1 cellular context compared by ENCODE assay signal in the genomic region with DNA sequence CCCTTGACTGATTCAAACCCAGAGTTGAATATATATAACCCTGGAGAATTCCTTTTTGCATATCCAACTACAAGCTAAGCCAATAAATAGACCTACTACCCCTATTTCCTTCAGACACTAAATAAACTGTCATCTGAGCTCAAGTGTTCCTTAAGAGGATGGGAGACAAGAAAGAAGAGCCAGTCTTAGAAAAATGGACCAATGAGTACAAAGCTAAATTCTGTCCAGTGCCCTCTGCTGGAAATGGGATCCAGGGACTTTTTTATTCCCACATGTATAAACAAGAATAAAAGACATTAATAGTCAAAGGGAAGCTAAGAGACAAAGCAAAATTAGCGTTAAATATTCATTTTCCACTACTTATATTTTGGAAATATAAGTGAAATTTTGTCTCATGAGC.
TF ChIP-seq lines count a peak whose summit lies in the region.

No MANE protein-coding gene starts in this region.

TF ChIP-seq in GM23338, 12 proteins besides CTCF, POLR2A, EP300 and RAD21:
- TF ChIP-seq EZH2phosphoT487 (IDR thresholded peaks at IDR 0.05; ENCODE audit: unreplicated experiment) (no peak), CREB1 (CRISPR knock-in tag; IDR thresholded peaks at IDR 0.05; ENCODE audit: low read depth) (no peak), POLR2AphosphoS5 (IDR thresholded peaks at IDR 0.05; ENCODE audit: low read depth) (no peak), ZNF114 (CRISPR knock-in tag; IDR thresholded peaks at IDR 0.05) (no peak), STAT1 (IDR thresholded peaks at IDR 0.05; ENCODE audit: unreplicated experiment) (no peak), NANOG (IDR thresholded peaks at IDR 0.05; ENCODE audit: borderline replicate concordance) (no peak), EZH2 (IDR thresholded peaks at IDR 0.05; ENCODE audit: low read depth, unreplicated experiment) (no peak), JUNB (IDR thresholded peaks at IDR 0.05; ENCODE audit: unreplicated experiment) (no peak), ZNF331 (CRISPR knock-in tag; IDR thresholded peaks at IDR 0.05; ENCODE audit: low read depth) (no peak)
- TF ChIP-seq, protein P1, sequence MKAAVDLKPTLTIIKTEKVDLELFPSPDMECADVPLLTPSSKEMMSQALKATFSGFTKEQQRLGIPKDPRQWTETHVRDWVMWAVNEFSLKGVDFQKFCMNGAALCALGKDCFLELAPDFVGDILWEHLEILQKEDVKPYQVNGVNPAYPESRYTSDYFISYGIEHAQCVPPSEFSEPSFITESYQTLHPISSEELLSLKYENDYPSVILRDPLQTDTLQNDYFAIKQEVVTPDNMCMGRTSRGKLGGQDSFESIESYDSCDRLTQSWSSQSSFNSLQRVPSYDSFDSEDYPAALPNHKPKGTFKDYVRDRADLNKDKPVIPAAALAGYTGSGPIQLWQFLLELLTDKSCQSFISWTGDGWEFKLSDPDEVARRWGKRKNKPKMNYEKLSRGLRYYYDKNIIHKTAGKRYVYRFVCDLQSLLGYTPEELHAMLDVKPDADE (IDR thresholded peaks at IDR 0.05): no peak
- TF ChIP-seq, protein P2, sequence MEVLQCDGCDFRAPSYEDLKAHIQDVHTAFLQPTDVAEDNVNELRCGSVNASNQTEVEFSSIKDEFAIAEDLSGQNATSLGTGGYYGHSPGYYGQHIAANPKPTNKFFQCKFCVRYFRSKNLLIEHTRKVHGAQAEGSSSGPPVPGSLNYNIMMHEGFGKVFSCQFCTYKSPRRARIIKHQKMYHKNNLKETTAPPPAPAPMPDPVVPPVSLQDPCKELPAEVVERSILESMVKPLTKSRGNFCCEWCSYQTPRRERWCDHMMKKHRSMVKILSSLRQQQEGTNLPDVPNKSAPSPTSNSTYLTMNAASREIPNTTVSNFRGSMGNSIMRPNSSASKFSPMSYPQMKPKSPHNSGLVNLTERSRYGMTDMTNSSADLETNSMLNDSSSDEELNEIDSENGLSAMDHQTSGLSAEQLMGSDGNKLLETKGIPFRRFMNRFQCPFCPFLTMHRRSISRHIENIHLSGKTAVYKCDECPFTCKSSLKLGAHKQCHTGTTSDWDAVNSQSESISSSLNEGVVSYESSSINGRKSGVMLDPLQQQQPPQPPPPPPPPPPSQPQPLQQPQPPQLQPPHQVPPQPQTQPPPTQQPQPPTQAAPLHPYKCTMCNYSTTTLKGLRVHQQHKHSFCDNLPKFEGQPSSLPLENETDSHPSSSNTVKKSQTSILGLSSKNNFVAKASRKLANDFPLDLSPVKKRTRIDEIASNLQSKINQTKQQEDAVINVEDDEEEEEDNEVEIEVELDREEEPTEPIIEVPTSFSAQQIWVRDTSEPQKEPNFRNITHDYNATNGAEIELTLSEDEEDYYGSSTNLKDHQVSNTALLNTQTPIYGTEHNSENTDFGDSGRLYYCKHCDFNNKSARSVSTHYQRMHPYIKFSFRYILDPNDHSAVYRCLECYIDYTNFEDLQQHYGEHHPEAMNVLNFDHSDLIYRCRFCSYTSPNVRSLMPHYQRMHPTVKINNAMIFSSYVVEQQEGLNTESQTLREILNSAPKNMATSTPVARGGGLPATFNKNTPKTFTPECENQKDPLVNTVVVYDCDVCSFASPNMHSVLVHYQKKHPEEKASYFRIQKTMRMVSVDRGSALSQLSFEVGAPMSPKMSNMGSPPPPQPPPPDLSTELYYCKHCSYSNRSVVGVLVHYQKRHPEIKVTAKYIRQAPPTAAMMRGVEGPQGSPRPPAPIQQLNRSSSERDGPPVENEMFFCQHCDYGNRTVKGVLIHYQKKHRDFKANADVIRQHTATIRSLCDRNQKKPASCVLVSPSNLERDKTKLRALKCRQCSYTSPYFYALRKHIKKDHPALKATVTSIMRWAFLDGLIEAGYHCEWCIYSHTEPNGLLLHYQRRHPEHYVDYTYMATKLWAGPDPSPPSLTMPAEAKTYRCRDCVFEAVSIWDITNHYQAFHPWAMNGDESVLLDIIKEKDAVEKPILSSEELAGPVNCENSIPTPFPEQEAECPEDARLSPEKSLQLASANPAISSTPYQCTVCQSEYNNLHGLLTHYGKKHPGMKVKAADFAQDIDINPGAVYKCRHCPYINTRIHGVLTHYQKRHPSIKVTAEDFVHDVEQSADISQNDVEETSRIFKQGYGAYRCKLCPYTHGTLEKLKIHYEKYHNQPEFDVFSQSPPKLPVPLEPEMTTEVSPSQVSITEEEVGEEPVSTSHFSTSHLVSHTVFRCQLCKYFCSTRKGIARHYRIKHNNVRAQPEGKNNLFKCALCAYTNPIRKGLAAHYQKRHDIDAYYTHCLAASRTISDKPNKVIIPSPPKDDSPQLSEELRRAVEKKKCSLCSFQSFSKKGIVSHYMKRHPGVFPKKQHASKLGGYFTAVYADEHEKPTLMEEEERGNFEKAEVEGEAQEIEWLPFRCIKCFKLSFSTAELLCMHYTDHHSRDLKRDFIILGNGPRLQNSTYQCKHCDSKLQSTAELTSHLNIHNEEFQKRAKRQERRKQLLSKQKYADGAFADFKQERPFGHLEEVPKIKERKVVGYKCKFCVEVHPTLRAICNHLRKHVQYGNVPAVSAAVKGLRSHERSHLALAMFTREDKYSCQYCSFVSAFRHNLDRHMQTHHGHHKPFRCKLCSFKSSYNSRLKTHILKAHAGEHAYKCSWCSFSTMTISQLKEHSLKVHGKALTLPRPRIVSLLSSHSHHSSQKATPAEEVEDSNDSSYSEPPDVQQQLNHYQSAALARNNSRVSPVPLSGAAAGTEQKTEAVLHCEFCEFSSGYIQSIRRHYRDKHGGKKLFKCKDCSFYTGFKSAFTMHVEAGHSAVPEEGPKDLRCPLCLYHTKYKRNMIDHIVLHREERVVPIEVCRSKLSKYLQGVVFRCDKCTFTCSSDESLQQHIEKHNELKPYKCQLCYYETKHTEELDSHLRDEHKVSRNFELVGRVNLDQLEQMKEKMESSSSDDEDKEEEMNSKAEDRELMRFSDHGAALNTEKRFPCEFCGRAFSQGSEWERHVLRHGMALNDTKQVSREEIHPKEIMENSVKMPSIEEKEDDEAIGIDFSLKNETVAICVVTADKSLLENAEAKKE (CRISPR knock-in tag; IDR thresholded peaks at IDR 0.05): no peak
- TF ChIP-seq, protein P3, sequence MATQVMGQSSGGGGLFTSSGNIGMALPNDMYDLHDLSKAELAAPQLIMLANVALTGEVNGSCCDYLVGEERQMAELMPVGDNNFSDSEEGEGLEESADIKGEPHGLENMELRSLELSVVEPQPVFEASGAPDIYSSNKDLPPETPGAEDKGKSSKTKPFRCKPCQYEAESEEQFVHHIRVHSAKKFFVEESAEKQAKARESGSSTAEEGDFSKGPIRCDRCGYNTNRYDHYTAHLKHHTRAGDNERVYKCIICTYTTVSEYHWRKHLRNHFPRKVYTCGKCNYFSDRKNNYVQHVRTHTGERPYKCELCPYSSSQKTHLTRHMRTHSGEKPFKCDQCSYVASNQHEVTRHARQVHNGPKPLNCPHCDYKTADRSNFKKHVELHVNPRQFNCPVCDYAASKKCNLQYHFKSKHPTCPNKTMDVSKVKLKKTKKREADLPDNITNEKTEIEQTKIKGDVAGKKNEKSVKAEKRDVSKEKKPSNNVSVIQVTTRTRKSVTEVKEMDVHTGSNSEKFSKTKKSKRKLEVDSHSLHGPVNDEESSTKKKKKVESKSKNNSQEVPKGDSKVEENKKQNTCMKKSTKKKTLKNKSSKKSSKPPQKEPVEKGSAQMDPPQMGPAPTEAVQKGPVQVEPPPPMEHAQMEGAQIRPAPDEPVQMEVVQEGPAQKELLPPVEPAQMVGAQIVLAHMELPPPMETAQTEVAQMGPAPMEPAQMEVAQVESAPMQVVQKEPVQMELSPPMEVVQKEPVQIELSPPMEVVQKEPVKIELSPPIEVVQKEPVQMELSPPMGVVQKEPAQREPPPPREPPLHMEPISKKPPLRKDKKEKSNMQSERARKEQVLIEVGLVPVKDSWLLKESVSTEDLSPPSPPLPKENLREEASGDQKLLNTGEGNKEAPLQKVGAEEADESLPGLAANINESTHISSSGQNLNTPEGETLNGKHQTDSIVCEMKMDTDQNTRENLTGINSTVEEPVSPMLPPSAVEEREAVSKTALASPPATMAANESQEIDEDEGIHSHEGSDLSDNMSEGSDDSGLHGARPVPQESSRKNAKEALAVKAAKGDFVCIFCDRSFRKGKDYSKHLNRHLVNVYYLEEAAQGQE (IDR thresholded peaks at IDR 0.05; ENCODE audit: unreplicated experiment): no peak
